Comparison of ENCODE assay signal across 28 cellular contexts in genomic region chr18:58299936-58300335, GRCh38.
"Had no signal": no experiment of that assay in that cellular context is flagged by ENCODE, and none has a peak within 500 bp of the region (broad histone marks: within the 10 kb centered on the region; RNA-seq: fewer than 3 reads in every experiment).

No MANE protein-coding gene starts in this region.

- H3K4me3 ChIP-seq: body of pancreas, esophagus muscularis mucosa, lung, sigmoid colon, smooth muscle cell, stomach, thyroid gland had no signal

- H3K27ac ChIP-seq: body of pancreas, esophagus muscularis mucosa, sigmoid colon, thyroid gland, VCaP had no signal

- H3K27me3 ChIP-seq: body of pancreas, esophagus muscularis mucosa, sigmoid colon, stomach, thyroid gland had no signal

- DNase-seq: activated CD4-positive, alpha-beta T cell treated with anti-CD3 and anti-CD28 coated beads for 4 hours; activated CD4-positive, alpha-beta T cell treated with anti-CD3 and anti-CD28 coated beads, Interleukin-2, amount 50 U/mL, for 4 hours; activated naive CD4-positive, alpha-beta T cell; activated T-cell treated with anti-CD3 and anti-CD28 coated beads for 4 hours; activated T-cell treated with anti-CD3 and anti-CD28 coated beads, Interleukin-2, amount 50 U/mL, for 72 hours; aorta; body of pancreas; dermis blood vessel endothelial cell; effector CD4-positive, alpha-beta T cell; glutamatergic neuron; islet precursor cell; retina; sigmoid colon; stimulated activated CD4-positive, alpha-beta T cell treated with anti-CD3 and anti-CD28 coated beads, Interleukin-1b, Interleukin-23, amount 100 ng/mL, for 48 hours; stimulated activated CD4-positive, alpha-beta T cell treated with anti-CD3 and anti-CD28 coated beads, Interleukin-4, amount 100 ng/mL, for 4 hours; stimulated activated CD8-positive, alpha-beta memory T cell treated with anti-CD3 and anti-CD28 coated beads, Interleukin-4, amount 100 ng/mL, for 48 hours; stimulated activated naive B cell treated with anti-CD40 and anti-IgM and Interleukin-4, amounts not matched to agents 10 μg/mL and 1 μg/mL and 100 μg/mL, for 72 hours; stomach; T-helper 1 cell; thyroid gland had no signal

- H3K27ac Mint-ChIP-seq: activated naive CD4-positive, alpha-beta T cell treated with anti-CD3 and anti-CD28 coated beads, Interleukin-2, amount 50 U/mL, for 72 hours; activated T-cell treated with anti-CD3 and anti-CD28 coated beads, Interleukin-2, amount 50 U/mL, for 72 hours; progenitor cell of endocrine pancreas; stimulated activated naive B cell treated with anti-CD40 and anti-IgM and Interleukin-4, amounts not matched to agents 10 μg/mL and 1 μg/mL and 100 μg/mL, for 72 hours had no signal

- H3K9me3 ChIP-seq: body of pancreas, esophagus muscularis mucosa, sigmoid colon, thyroid gland had no signal

- H3K4me3 Mint-ChIP-seq: activated T-cell treated with anti-CD3 and anti-CD28 coated beads, Interleukin-2, amount 50 U/mL, for 72 hours; nephron; stimulated activated naive B cell treated with anti-CD40 and anti-IgM and Interleukin-4, amounts not matched to agents 10 μg/mL and 1 μg/mL and 100 μg/mL, for 72 hours had no signal

- H3K27me3 Mint-ChIP-seq: progenitor cell of endocrine pancreas had no signal

- ATAC-seq: activated T-cell treated with anti-CD3 and anti-CD28 coated beads, Interleukin-2, amount 50 U/mL, for 72 hours; body of pancreas; left lobe of liver; stimulated activated naive B cell treated with anti-CD40 and anti-IgM and Interleukin-4, amounts not matched to agents 10 μg/mL and 1 μg/mL and 100 μg/mL, for 72 hours had no signal

- H3K36me3 ChIP-seq: esophagus muscularis mucosa, sigmoid colon, stomach, thyroid gland had no signal

- H3K4me2 ChIP-seq: smooth muscle cell had no signal

- H3K9me3 Mint-ChIP-seq: activated naive CD4-positive, alpha-beta T cell treated with anti-CD3 and anti-CD28 coated beads, Interleukin-2, amount 50 U/mL, for 72 hours; activated T-cell treated with anti-CD3 and anti-CD28 coated beads, Interleukin-2, amount 50 U/mL, for 72 hours; stimulated activated naive B cell treated with anti-CD40 and anti-IgM and Interleukin-4, amounts not matched to agents 10 μg/mL and 1 μg/mL and 100 μg/mL, for 72 hours had no signal
